13 cellular contexts compared by ENCODE assay signal in genomic region chr6:48560408-48560807, GRCh38.
DNase-seq lines count a peak whose midpoint lies in the region; ATAC-seq and TF ChIP-seq lines count a peak whose summit lies in the region.
"Had no signal": no experiment of that assay in that cellular context is flagged by ENCODE, and none has a peak within 500 bp of the region (broad histone marks: within the 10 kb centered on the region; RNA-seq: fewer than 3 reads in every experiment).

No MANE protein-coding gene starts in this region.

- no peaks in the 10 kb centered on the region for H3K79me1 ChIP-seq in mesenchymal stem cell (replicated peaks; ENCODE audit: low read length, poor library complexity, severe bottlenecking)

- no peak overlapping the region for H3K4ac ChIP-seq in mesenchymal stem cell (ENCODE audit: low read depth in 1 of 2, low read length in 2 of 2)

- no peaks in the 10 kb centered on the region for H3K9me3 ChIP-seq in PC-3 (ENCODE audit: low read length)
- peaks cover 3% of the 10 kb centered on the region for H3K9me3 ChIP-seq in mesenchymal stem cell (ENCODE audit: control insufficient read depth, low read length)
- H3K9me3 ChIP-seq: uterus had no signal

- no peaks in the 10 kb centered on the region for H3K9me2 ChIP-seq in PC-3 (replicated peaks; ENCODE audit: low read length)

- no peaks in the 10 kb centered on the region for H3K27me3 ChIP-seq in PC-3 (ENCODE audit: low read length)
- no peaks in the 10 kb centered on the region for H3K27me3 ChIP-seq in mesenchymal stem cell (ENCODE audit: control insufficient read depth in 1 of 2, insufficient read depth in 1 of 2, low read length in 2 of 2)
- H3K27me3 ChIP-seq: uterus had no signal

- H3F3A ChIP-seq in PC-3 (ENCODE audit: low read length, unreplicated experiment) = no peaks in the 10 kb centered on the region

- H3K4me2 ChIP-seq in PC-3 (ENCODE audit: low read length) = no peak overlapping the region
- no peak overlapping the region for H3K4me2 ChIP-seq in mesenchymal stem cell (ENCODE audit: low read length, poor library complexity, severe bottlenecking)

- no peak overlapping the region for H3K23ac ChIP-seq in mesenchymal stem cell (ENCODE audit: low read length in 2 of 2)

- no peak overlapping the region for H4K91ac ChIP-seq in mesenchymal stem cell (ENCODE audit: low read length)

- no peak overlapping the region for H3K4me3 ChIP-seq in PC-3 (ENCODE audit: low read length)
- no peak overlapping the region for H3K4me3 ChIP-seq in mesenchymal stem cell (ENCODE audit: insufficient read depth in 1 of 2, low read depth in 1 of 2, low read length in 2 of 2)
- H3K4me3 ChIP-seq: uterus had no signal

- POLR2A ChIA-PET in PC-3 (lab: Charles Lee; ENCODE audit: unreplicated experiment) = no interaction called here

- H2AFZ ChIP-seq in PC-3 (ENCODE audit: low read length) (no peak overlapping the region; the same call in 1 of the 2 replicates), mesenchymal stem cell (ENCODE audit: low read depth, low read length) (no peak overlapping the region)

- DNase-seq in ELR (ENCODE audit: low read depth) = peak; percentile 68
- peak; percentile 71 for DNase-seq in PC-3
- DNase-seq in dermis blood vessel endothelial cell = peak; percentile 0
- peak; percentile 51 for DNase-seq in mesenchymal stem cell
- no peak for DNase-seq in T-helper 2 cell
- DNase-seq in activated CD4-positive, alpha-beta T cell treated with anti-CD3 and anti-CD28 coated beads for 1 hour = no peak
- DNase-seq in NCI-H1048 (lab: John Stamatoyannopoulos, UW) = no peak
- DNase-seq: activated naive CD4-positive, alpha-beta T cell treated with anti-CD3 and anti-CD28 coated beads for 36 hours; foreskin melanocyte; immature natural killer cell; NCI-H2107; uterus had no signal

- intact Hi-C loops in PC-3 (cut with micrococcal nuclease) = no loop called here

- no peak overlapping the region for H2BK5ac ChIP-seq in mesenchymal stem cell (ENCODE audit: low read depth, low read length, poor library complexity, severe bottlenecking)

- no peak overlapping the region for H3K14ac ChIP-seq in mesenchymal stem cell (ENCODE audit: low read length in 2 of 2)

- ATAC-seq in PC-3 = peak; percentile 76
- ATAC-seq in GM21447 (IDR thresholded peaks at IDR 0.05; ENCODE audit: unreplicated experiment) = no peak

- H2BK12ac ChIP-seq in mesenchymal stem cell (ENCODE audit: low read length in 2 of 2) = no peak overlapping the region

- H3K4me1 ChIP-seq in PC-3 (ENCODE audit: insufficient read depth, low read length) (peaks cover 7% of the 10 kb centered on the region), mesenchymal stem cell (ENCODE audit: control insufficient read depth, insufficient read depth, low read depth, low read length) (peaks cover 1% of the 10 kb centered on the region)
- H3K4me1 ChIP-seq: uterus had no signal

- no peak for TF ChIP-seq CTCF in PC-3 (conservative IDR thresholded peaks at IDR 0.05; ENCODE audit: low read depth, low read length)

- no peaks in the 10 kb centered on the region for H3K79me2 ChIP-seq in PC-3 (ENCODE audit: low read length)

- H2AK5ac ChIP-seq in mesenchymal stem cell (ENCODE audit: low read length, severe bottlenecking) = no peak overlapping the region

- H3K9ac ChIP-seq in PC-3 (ENCODE audit: low read length) = no peak overlapping the region
- no peak overlapping the region for H3K9ac ChIP-seq in mesenchymal stem cell (ENCODE audit: low read length)

- no peak overlapping the region for H3K27ac ChIP-seq in PC-3 (ENCODE audit: low read length)
- H3K27ac ChIP-seq in mesenchymal stem cell (ENCODE audit: low read length, poor library complexity, severe bottlenecking) = no peak overlapping the region
- H3K27ac ChIP-seq: uterus had no signal

- no peak overlapping the region for H2BK15ac ChIP-seq in mesenchymal stem cell (ENCODE audit: low read depth, poor library complexity, severe bottlenecking)

- 10% methylated on average over 1 of the region's 3 CpGs for WGBS in mesenchymal stem cell

- H3K36me3 ChIP-seq in PC-3 (ENCODE audit: low read depth, low read length) (no peaks in the 10 kb centered on the region), mesenchymal stem cell (ENCODE audit: control insufficient read depth in 1 of 2, insufficient read depth in 2 of 2, low read depth in 1 of 2, low read length in 2 of 2) (no peaks in the 10 kb centered on the region)
- H3K36me3 ChIP-seq: uterus had no signal

- H4K8ac ChIP-seq in mesenchymal stem cell (ENCODE audit: low read length) = no peak overlapping the region

- H4K20me1 ChIP-seq in PC-3 (ENCODE audit: low read length) = no peaks in the 10 kb centered on the region

- CTCF ChIA-PET in PC-3 (lab: Charles Lee) = no interaction called here

- BruUV-seq in PC-3 (replicated peaks; lab: Mats Ljungman, UMichigan) = no TSS peak

- H3K18ac ChIP-seq in mesenchymal stem cell (ENCODE audit: low read depth in 1 of 2, low read length in 2 of 2) = no peak overlapping the region

- no peak overlapping the region for H2BK120ac ChIP-seq in mesenchymal stem cell (ENCODE audit: low read depth, low read length)

Comparison
In these comparisons a context has a peak if more than half of its experiments do, and no peak if none do; other contexts are left out.
1. DNase-seq: peak in ELR (single experiment), PC-3 (single experiment), dermis blood vessel endothelial cell (single experiment) and mesenchymal stem cell (single experiment); none in T-helper 2 cell (0 of 5), activated CD4-positive, alpha-beta T cell treated with anti-CD3 and anti-CD28 coated beads for 1 hour (single experiment) and NCI-H1048 (single experiment).